27 cellular contexts compared by ENCODE assay signal in the genomic region with DNA sequence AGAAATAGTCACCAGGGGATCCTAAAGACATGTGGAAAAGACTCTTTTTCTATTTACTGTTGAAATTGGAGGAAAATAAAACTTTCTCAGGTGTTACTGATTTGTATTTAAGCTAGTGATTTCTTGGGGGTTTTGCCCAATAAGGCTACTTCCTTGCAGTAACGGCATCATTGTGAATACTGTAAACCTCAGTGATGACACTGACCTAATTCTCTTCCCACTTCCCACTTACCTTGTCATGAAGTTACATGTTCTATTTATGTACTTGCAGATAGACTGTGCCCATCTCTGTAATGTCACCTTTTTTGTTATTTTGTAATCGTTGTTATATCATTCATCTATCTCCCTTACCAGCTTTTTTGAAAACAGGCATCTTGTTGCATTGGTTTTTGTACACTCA.
"Had no signal": no experiment of that assay in that cellular context is flagged by ENCODE, and none has a peak within 500 bp of the region (broad histone marks: within the 10 kb centered on the region; RNA-seq: fewer than 3 reads in every experiment).

No MANE protein-coding gene starts in this region.

- ATAC-seq: PC-3, T-cell had no signal

- H3K4me3 ChIP-seq: Peyer's patch, SJSA1 had no signal

- H3K27me3 ChIP-seq: Peyer's patch, SJSA1 had no signal

- H3K27me3 Mint-ChIP-seq: T-cell had no signal

- H3K4me3 Mint-ChIP-seq: T-cell had no signal

- H3K4me1 Mint-ChIP-seq: T-cell had no signal

- H3K4me2 ChIP-seq: SK-N-SH had no signal

- H3K9me2 ChIP-seq: SK-N-SH had no signal

- H3K9me3 ChIP-seq: SK-N-SH had no signal

- DNase-seq: Karpas-422, MM.1S, MV-4-11, NCI-H1092, NCI-H1105, NCI-H1417 treated with DMSO at 0.1 percent for 48 hours, NCI-H1436 treated with DMSO at 0.1 percent for 48 hours, NCI-H1694 treated with DMSO at 0.1 percent for 48 hours, NCI-H187 treated with DMSO at 0.1 percent for 48 hours, NCI-H2029, NCI-H2081, NCI-H226, NCI-H446 treated with DMSO at 0.1 percent for 48 hours, NCI-H510A, NCI-H524, NCI-H526, NCI-H69, NCI-H748 treated with DMSO at 0.1 percent for 48 hours, NCI-H82, PC-3, Peyer's patch, Right ventricle myocardium superior, RPMI8226, SHP77 treated with DMSO at 0.1 percent for 48 hours, SK-N-SH, T-cell had no signal

- H3K27ac ChIP-seq: Peyer's patch, SJSA1 had no signal

- H3K36me3 ChIP-seq: SJSA1 had no signal

- H3K27ac Mint-ChIP-seq: T-cell had no signal

- H3K9ac ChIP-seq: SK-N-SH had no signal
